ENCODE assay signal across 32 cellular contexts in genomic region chr17:21228111-21228510, GRCh38. TPM values are rescaled to one million over a fixed set of nuclear protein-coding genes. Genes with fewer than 3 reads are reported as not detected.
A peak's percentile ranks its signal among the peaks of the same experiment; 100 is the strongest.
DNase-seq lines count a peak whose midpoint lies in the region; ATAC-seq and TF ChIP-seq lines count a peak whose summit lies in the region.
"Had no signal": no experiment of that assay in that cellular context is flagged by ENCODE, and none has a peak within 500 bp of the region (broad histone marks: within the 10 kb centered on the region; RNA-seq: fewer than 3 reads in every experiment).

No MANE protein-coding gene starts in this region.

- H3K9ac ChIP-seq in PC-3 (ENCODE audit: low read length) = no peak overlapping the region

- CTCF ChIA-PET in activated naive CD4-positive, alpha-beta T cell treated with anti-CD3 and anti-CD28 coated beads for 36 hours (lab: Charles Lee) = no interaction called here
- CTCF ChIA-PET in PC-3 (lab: Charles Lee) = no interaction called here

- H3K9me2 ChIP-seq in PC-3 (replicated peaks; ENCODE audit: low read length) = no peaks in the 10 kb centered on the region

- H3K27ac ChIP-seq in PC-3 (ENCODE audit: low read length) = no peak overlapping the region
- peak overlapping the region; percentile 46 for H3K27ac ChIP-seq in psoas muscle
- H3K27ac ChIP-seq in foreskin keratinocyte = no peak overlapping the region
- H3K27ac ChIP-seq: brain microvascular endothelial cell, epithelial cell of prostate, SK-N-MC had no signal

- BruUV-seq in PC-3 (replicated peaks; lab: Mats Ljungman, UMichigan) = no TSS peak

- H3K27ac Mint-ChIP-seq in activated naive CD4-positive, alpha-beta T cell treated with anti-CD3 and anti-CD28 coated beads, Interleukin-2, amount 50 U/mL, for 72 hours = peak overlapping the region; percentile 6 to 61
- H3K27ac Mint-ChIP-seq in activated naive CD4-positive, alpha-beta T cell treated with anti-CD3 and anti-CD28 coated beads for 36 hours = no peak overlapping the region
- no peak overlapping the region for H3K27ac Mint-ChIP-seq in chondrocyte (ENCODE audit: unreplicated experiment)
- H3K27ac Mint-ChIP-seq: activated T-helper 1 cell treated with anti-CD3 and anti-CD28 coated beads, Interleukin-12 subunit alpha, Interleukin-12 subunit beta, Interleukin-2, Interleukin-4 antibody, amounts not matched to agents 30 ng/mL and 10 ng/mL and 1 ng/mL, durations not matched to agents 14 hours and 24 hours and 36 hours; CD14-positive monocyte; progenitor cell of endocrine pancreas had no signal

- H3K27me3 Mint-ChIP-seq in activated naive CD4-positive, alpha-beta T cell treated with anti-CD3 and anti-CD28 coated beads for 36 hours (ENCODE audit: low read depth) = no peaks in the 10 kb centered on the region
- no peaks in the 10 kb centered on the region for H3K27me3 Mint-ChIP-seq in chondrocyte (ENCODE audit: low read depth)
- H3K27me3 Mint-ChIP-seq: progenitor cell of endocrine pancreas had no signal

- POLR2A ChIA-PET in PC-3 (lab: Charles Lee; ENCODE audit: unreplicated experiment) = no interaction called here

- no peaks in the 10 kb centered on the region for H3K27me3 ChIP-seq in PC-3 (ENCODE audit: low read length)
- H3K27me3 ChIP-seq in psoas muscle (ENCODE audit: insufficient read depth in 3 of 3, low read length in 2 of 3) = no peaks in the 10 kb centered on the region
- no peaks in the 10 kb centered on the region for H3K27me3 ChIP-seq in foreskin keratinocyte
- H3K27me3 ChIP-seq: brain microvascular endothelial cell, MG63, upper lobe of left lung had no signal

- no peak overlapping the region for H3K4me3 ChIP-seq in PC-3 (ENCODE audit: low read length)
- H3K4me3 ChIP-seq in psoas muscle = no peak overlapping the region
- H3K4me3 ChIP-seq: MG63, SK-N-MC, upper lobe of left lung had no signal

- H4K20me1 ChIP-seq in PC-3 (ENCODE audit: low read length) = no peaks in the 10 kb centered on the region

- H3K36me3 Mint-ChIP-seq in activated naive CD4-positive, alpha-beta T cell treated with anti-CD3 and anti-CD28 coated beads, Interleukin-2, amount 50 U/mL, for 72 hours = peaks cover 9 to 10% of the 10 kb centered on the region in 2 donors
- H3K36me3 Mint-ChIP-seq in activated naive CD4-positive, alpha-beta T cell treated with anti-CD3 and anti-CD28 coated beads for 36 hours (ENCODE audit: low read depth) = peaks cover 9% of the 10 kb centered on the region
- H3K36me3 Mint-ChIP-seq in chondrocyte (ENCODE audit: low read depth) = peaks cover 1% of the 10 kb centered on the region

- no peak overlapping the region for H2AFZ ChIP-seq in PC-3 (ENCODE audit: low read length)

- no peak overlapping the region for H3K4me2 ChIP-seq in PC-3 (ENCODE audit: low read length)

- no peak for TF ChIP-seq CTCF in PC-3 (conservative IDR thresholded peaks at IDR 0.05; ENCODE audit: low read depth, low read length)
- TF ChIP-seq CTCF in psoas muscle (IDR thresholded peaks at IDR 0.05) = no peak
- TF ChIP-seq CTCF in foreskin keratinocyte (conservative IDR thresholded peaks at IDR 0.05) = no peak
- TF ChIP-seq CTCF in chondrocyte (IDR thresholded peaks at IDR 0.05) = no peak

- no peaks in the 10 kb centered on the region for H3F3A ChIP-seq in PC-3 (ENCODE audit: low read length, unreplicated experiment)

- WGBS in psoas muscle, 3 donors = 67 to 78% (median 71%) methylated on average over 4 of the region's 4 CpGs

- H3K36me3 ChIP-seq in PC-3 (ENCODE audit: low read depth, low read length) (peaks cover under 1% of the 10 kb centered on the region; the same call in 1 of the 2 replicates), psoas muscle (ENCODE audit: insufficient read depth in 1 of 2, low read depth in 1 of 2) (no peaks in the 10 kb centered on the region)
- H3K36me3 ChIP-seq: brain microvascular endothelial cell, MG63, upper lobe of left lung had no signal

- H3K79me2 ChIP-seq in PC-3 (ENCODE audit: low read length) = no peaks in the 10 kb centered on the region

- H3K4me3 Mint-ChIP-seq in activated naive CD4-positive, alpha-beta T cell treated with anti-CD3 and anti-CD28 coated beads for 36 hours = no peak overlapping the region
- no peak overlapping the region for H3K4me3 Mint-ChIP-seq in chondrocyte (ENCODE audit: unreplicated experiment)
- H3K4me3 Mint-ChIP-seq: activated T-helper 1 cell treated with anti-CD3 and anti-CD28 coated beads, Interleukin-12 subunit alpha, Interleukin-12 subunit beta, Interleukin-2, Interleukin-4 antibody, amounts not matched to agents 30 ng/mL and 10 ng/mL and 1 ng/mL, durations not matched to agents 14 hours and 24 hours and 36 hours; CD14-positive monocyte had no signal

- no peak for DNase-seq in activated naive CD4-positive, alpha-beta T cell treated with anti-CD3 and anti-CD28 coated beads, Interleukin-2, amount 50 U/mL, for 72 hours (ENCODE audit: low spot score in 2 of 2)
- DNase-seq in activated naive CD4-positive, alpha-beta T cell treated with anti-CD3 and anti-CD28 coated beads for 36 hours = no peak
- DNase-seq in PC-3 (peak; percentile 17), left lobe of liver (ENCODE audit: low spot score) (no peak), psoas muscle (no peak), foreskin keratinocyte (no peak), SKM-1 treated with dmso at 0.1 percent for 144 hours (lab: John Stamatoyannopoulos, UW; ENCODE audit: unreplicated experiment) (no peak), chondrocyte (ENCODE audit: low spot score) (no peak)
- DNase-seq: activated CD4-positive, alpha-beta T cell treated with anti-CD3 and anti-CD28 coated beads, Interleukin-2, amount 50 U/mL, for 48 hours; activated naive CD4-positive, alpha-beta T cell treated with Interleukin-2 at 50 U/mL for 16 hours; amniotic stem cell; brain microvascular endothelial cell; DND-41; GOT3; hypothalamus; KBM-7; left colon; mesendoderm; MG63; NCI-H1105; NCI-H187 treated with DMSO at 0.1 percent for 48 hours; NCI-H2171 treated with DMSO at 0.1 percent for 48 hours; NCI-H510A; RPMI8226; stimulated activated CD4-positive, alpha-beta T cell treated with anti-CD3 and anti-CD28 coated beads, Interleukin-15, amount 100 ng/mL, for 24 hours; stimulated activated CD4-positive, alpha-beta T cell treated with anti-CD3 and anti-CD28 coated beads, Interleukin-4, amount 100 ng/mL, for 4 hours had no signal

- H3K4me1 ChIP-seq in PC-3 (ENCODE audit: insufficient read depth, low read length) (no peaks in the 10 kb centered on the region), psoas muscle (peaks cover 16% of the 10 kb centered on the region), foreskin keratinocyte (no peaks in the 10 kb centered on the region)

- H3K9me3 ChIP-seq in PC-3 (ENCODE audit: low read length) = no peaks in the 10 kb centered on the region
- no peaks in the 10 kb centered on the region for H3K9me3 ChIP-seq in psoas muscle
- H3K9me3 ChIP-seq: MG63, upper lobe of left lung had no signal

- peaks cover 8 to 9% of the 10 kb centered on the region in 2 donors for H3K9me3 Mint-ChIP-seq in activated naive CD4-positive, alpha-beta T cell treated with anti-CD3 and anti-CD28 coated beads, Interleukin-2, amount 50 U/mL, for 72 hours
- peaks cover 7% of the 10 kb centered on the region for H3K9me3 Mint-ChIP-seq in activated naive CD4-positive, alpha-beta T cell treated with anti-CD3 and anti-CD28 coated beads for 36 hours
- peaks cover 7% of the 10 kb centered on the region for H3K9me3 Mint-ChIP-seq in chondrocyte (ENCODE audit: low read depth)

- no peak for ATAC-seq in activated naive CD4-positive, alpha-beta T cell treated with anti-CD3 and anti-CD28 coated beads, Interleukin-2, amount 50 U/mL, for 72 hours
- no peak for ATAC-seq in PC-3
- ATAC-seq in left lobe of liver = peak; percentile 80
- ATAC-seq in psoas muscle = peak; percentile 21 to 43 (median 32)
- no peak for ATAC-seq in foreskin keratinocyte
- ATAC-seq: left colon had no signal

- intact Hi-C loops in activated naive CD4-positive, alpha-beta T cell treated with anti-CD3 and anti-CD28 coated beads for 36 hours (cut with micrococcal nuclease) = no loop called here
- intact Hi-C loops in PC-3 (cut with micrococcal nuclease) (no loop called here), psoas muscle (cut with DNase I) (no loop called here)

- H3K4me1 Mint-ChIP-seq in activated naive CD4-positive, alpha-beta T cell treated with anti-CD3 and anti-CD28 coated beads for 36 hours (ENCODE audit: low read depth) = no peaks in the 10 kb centered on the region
- H3K4me1 Mint-ChIP-seq in chondrocyte (ENCODE audit: low read depth) = no peaks in the 10 kb centered on the region

RNA-seq across cellular contexts. Expression of gene TMEM11, which starts 14.2 kb away (rescaled TPM):
- total RNA-seq in activated naive CD4-positive, alpha-beta T cell treated with anti-CD3 and anti-CD28 coated beads, Interleukin-2, amount 50 U/mL, for 72 hours = 10 to 100 TPM; 21.9 to 23.6 TPM
- total RNA-seq in activated naive CD4-positive, alpha-beta T cell treated with anti-CD3 and anti-CD28 coated beads for 36 hours = 10 to 100 TPM; 23.6 to 28.2 TPM
- 58.1 and 70.8 TPM in 2 replicates for total RNA-seq in PC-3 (2014; rRNA removed)
- total RNA-seq in left lobe of liver = 9.3 TPM
- 10 to 100 TPM; 52.9 to 78.4 (median 58.6) TPM for total RNA-seq in psoas muscle
- 100 to 1,000 TPM in 2 of 3 donors, 10 to 100 TPM in 1; 89.6 to 159 (median 109) TPM for polyA plus RNA-seq in psoas muscle
- 24.2 and 29.6 TPM in 2 replicates for total RNA-seq in foreskin keratinocyte
- 48.6 and 53.1 TPM in 2 replicates for polyA plus RNA-seq in foreskin keratinocyte
- total RNA-seq in chondrocyte = 24.3 to 28.1 TPM (median 24.7 TPM) in 3 replicates

RNA-seq across cellular contexts. Expression of gene NATD1, which starts 25.1 kb away (rescaled TPM):
- total RNA-seq in activated naive CD4-positive, alpha-beta T cell treated with anti-CD3 and anti-CD28 coated beads, Interleukin-2, amount 50 U/mL, for 72 hours = 1 to 10 TPM; 2.6 to 2.9 TPM
- total RNA-seq in activated naive CD4-positive, alpha-beta T cell treated with anti-CD3 and anti-CD28 coated beads for 36 hours = 1 to 10 TPM; 2.1 to 2.5 TPM
- total RNA-seq in PC-3 (2014; rRNA removed) = 0.69 and 0.73 TPM in 2 replicates
- 5.9 TPM for total RNA-seq in left lobe of liver
- 10 to 100 TPM; 21.6 to 48.0 (median 24.5) TPM for total RNA-seq in psoas muscle
- 10 to 100 TPM in 2 of 3 donors, 1 to 10 TPM in 1; 4.7 to 15.1 (median 10.5) TPM for polyA plus RNA-seq in psoas muscle
- total RNA-seq in foreskin keratinocyte = 1.2 and 2.6 TPM in 2 replicates
- 0.97 and 1.8 TPM in 2 replicates for polyA plus RNA-seq in foreskin keratinocyte
- total RNA-seq in chondrocyte = 8.2 to 18.6 TPM (median 17.2 TPM) in 3 replicates

RNA-seq across cellular contexts. Expression of gene MAP2K3, which starts 56.4 kb away (rescaled TPM):
- total RNA-seq in activated naive CD4-positive, alpha-beta T cell treated with anti-CD3 and anti-CD28 coated beads, Interleukin-2, amount 50 U/mL, for 72 hours = 100 to 1,000 TPM; 101 to 130 TPM
- total RNA-seq in activated naive CD4-positive, alpha-beta T cell treated with anti-CD3 and anti-CD28 coated beads for 36 hours = 10 to 100 TPM; 87.0 to 87.2 TPM
- total RNA-seq in PC-3 (2014; rRNA removed) (54.0 and 75.2 TPM in 2 replicates), left lobe of liver (71.5 TPM), psoas muscle (100 to 1,000 TPM in 2 of 4 donors, 10 to 100 TPM in 2; 64.4 to 126 (median 107) TPM), foreskin keratinocyte (50.6 and 54.5 TPM in 2 replicates), chondrocyte (31.3 to 38.3 TPM (median 35.9 TPM) in 3 replicates)
- polyA plus RNA-seq in psoas muscle (100 to 1,000 TPM in 2 of 3 donors, 10 to 100 TPM in 1; 86.3 to 229 (median 146) TPM), foreskin keratinocyte (61.3 and 61.6 TPM in 2 replicates)

Comparison
In these comparisons a context has a peak if more than half of its experiments do, and no peak if none do; other contexts are left out.
1. H3K27ac Mint-ChIP-seq: peak in activated naive CD4-positive, alpha-beta T cell treated with anti-CD3 and anti-CD28 coated beads, Interleukin-2, amount 50 U/mL, for 72 hours (2 of 2); none in activated naive CD4-positive, alpha-beta T cell treated with anti-CD3 and anti-CD28 coated beads for 36 hours (single experiment) and chondrocyte (single experiment).
2. ATAC-seq: peak in left lobe of liver (single experiment) and psoas muscle (4 of 4); none in activated naive CD4-positive, alpha-beta T cell treated with anti-CD3 and anti-CD28 coated beads, Interleukin-2, amount 50 U/mL, for 72 hours (0 of 2), PC-3 (single experiment) and foreskin keratinocyte (single experiment).